Comparison of ENCODE assay signal across 8 cellular contexts in genomic region chrX:47191806-47192401, GRCh38. TPM values are rescaled to one million over a fixed set of nuclear protein-coding genes. Genes with fewer than 3 reads are reported as not detected.
DNase-seq lines count a peak whose midpoint lies in the region; TF ChIP-seq lines count a peak whose summit lies in the region.

No MANE protein-coding gene starts in this region.

- H3K9me3 ChIP-seq in HUES64 (ENCODE audit: insufficient read depth, low read depth, low read length), result no peaks in the 10 kb centered on the region
- H3K9me3 ChIP-seq in mesodermal cell (ENCODE audit: control insufficient read depth, low read length), result no peaks in the 10 kb centered on the region

- in situ Hi-C loops in astrocyte of the spinal cord (cut with HindIII; ENCODE audit: low sequenced_read_pairs), result no loop called here

- CTCF ChIA-PET in BJ (lab: Yijun Ruan, JAX), result interaction anchor here (1.0 to 4.0 kb wide), 2 partner anchors 193 to 331 kb away, joined by 3 to 26 read pairs; no protein-coding TSS in a partner anchor

- H3K4me1 ChIP-seq in HUES64 (ENCODE audit: insufficient read depth, low read length), result 0 out of 2 replicates have a peak, but pooled peaks cover 11% of the 10 kb centered on the region
- H3K4me1 ChIP-seq in mesodermal cell (ENCODE audit: control insufficient read depth, insufficient read depth, low read length, poor library complexity, severe bottlenecking), result peaks cover 7% of the 10 kb centered on the region

- no peak overlapping the region for H3K27ac ChIP-seq in HUES64 (ENCODE audit: low read depth, low read length)
- no peak overlapping the region for H3K27ac ChIP-seq in mesodermal cell (ENCODE audit: low read depth, low read length, severe bottlenecking)

- H3K9ac ChIP-seq in HUES64 (ENCODE audit: low read depth, low read length), result peak overlapping the region; percentile 31; the same call in 1 of the 2 replicates

- TF ChIP-seq CTCF in BJ (IDR thresholded peaks at IDR 0.05; ENCODE audit: insufficient read depth, low read depth, low read length) (no peak), astrocyte of the spinal cord (IDR thresholded peaks at IDR 0.05; ENCODE audit: low read depth, low read length) (no peak)

- peak overlapping the region; percentile 56 for H3K4me3 ChIP-seq in BJ (ENCODE audit: low read depth, low read length)
- H3K4me3 ChIP-seq in HUES64 (ENCODE audit: low read length), result peak overlapping the region; percentile 78
- H3K4me3 ChIP-seq in astrocyte of the spinal cord (ENCODE audit: low read depth, low read length), result peak overlapping the region; percentile 60
- peak overlapping the region; percentile 54 for H3K4me3 ChIP-seq in mesodermal cell (ENCODE audit: extremely low read depth, insufficient read depth, low read length, poor library complexity, severe bottlenecking)

- POLR2A ChIA-PET in BJ (lab: Charles Lee), result no interaction called here

- H3K27me3 ChIP-seq in BJ (ENCODE audit: control insufficient read depth, insufficient read depth, low read length), result no peaks in the 10 kb centered on the region
- peaks cover 6% of the 10 kb centered on the region; the same call in 1 of the 2 replicates for H3K27me3 ChIP-seq in HUES64 (ENCODE audit: insufficient read depth, low read length)

- WGBS in HUES64, result 55% methylated on average over 15 of the region's 16 CpGs
- WGBS in mesodermal cell (ENCODE audit: insufficient coverage in 2 of 2), 2 experiments, result 10 to 61% methylated on average over 2 to 8 of the region's 16 CpGs

- no peak for DNase-seq in BJ (ENCODE audit: low read depth)
- DNase-seq in astrocyte of the spinal cord (ENCODE audit: low read depth, low spot score), result no peak
- DNase-seq in COR-L47 (lab: John Stamatoyannopoulos, UW), result no peak
- DNase-seq in stimulated activated CD4-positive, alpha-beta T cell treated with anti-CD3 and anti-CD28 coated beads, Interleukin-12 subunit alpha, Interleukin-12 subunit beta, amount 100 ng/mL, for 4 hours, result no peak
- no peak for DNase-seq in NCI-H748 treated with DMSO at 0.1 percent for 48 hours (lab: John Stamatoyannopoulos, UW)
- no peak for DNase-seq in globus pallidus (ENCODE audit: low spot score)

- H3K36me3 ChIP-seq in BJ (ENCODE audit: control insufficient read depth, insufficient read depth, low read length) (no peaks in the 10 kb centered on the region), HUES64 (ENCODE audit: insufficient read depth, low read length) (peaks cover 18% of the 10 kb centered on the region), mesodermal cell (ENCODE audit: control insufficient read depth, insufficient read depth, low read length) (peaks cover 8% of the 10 kb centered on the region)

RNA-seq across cellular contexts. Expression of gene UBA1, which starts 1.7 kb away (rescaled TPM):
- 185 and 296 TPM in 2 replicates for polyA plus RNA-seq in BJ (2011; rRNA removed)
- 187 and 262 TPM in 2 replicates for polyA minus RNA-seq in BJ (2011; rRNA and poly(A)+ RNA removed)
- 178 TPM for polyA plus RNA-seq in HUES64 (2013, experiment 1 of 2)
- polyA plus RNA-seq in HUES64 (2013, experiment 2 of 2), result 197 TPM
- 247 TPM for polyA plus RNA-seq in mesodermal cell (2013, experiment 1 of 2)
- 210 TPM for polyA plus RNA-seq in mesodermal cell (2013, experiment 2 of 2)

RNA-seq across cellular contexts. Expression of gene CDK16, which starts 26.6 kb away (rescaled TPM):
- polyA plus RNA-seq in BJ (2011; rRNA removed), result 109 and 167 TPM in 2 replicates
- 118 and 152 TPM in 2 replicates for polyA minus RNA-seq in BJ (2011; rRNA and poly(A)+ RNA removed)
- 77.0 TPM for polyA plus RNA-seq in HUES64 (2013, experiment 1 of 2)
- polyA plus RNA-seq in HUES64 (2013, experiment 2 of 2), result 92.2 TPM
- polyA plus RNA-seq in mesodermal cell (2013, experiment 1 of 2), result 145 TPM
- polyA plus RNA-seq in mesodermal cell (2013, experiment 2 of 2), result 121 TPM

RNA-seq across cellular contexts. Expression of gene USP11, which starts 40.9 kb away (rescaled TPM):
- 21.7 and 39.9 TPM in 2 replicates for polyA plus RNA-seq in BJ (2011; rRNA removed)
- polyA minus RNA-seq in BJ (2011; rRNA and poly(A)+ RNA removed), result 58.8 and 59.4 TPM in 2 replicates
- polyA plus RNA-seq in HUES64 (2013, experiment 1 of 2), result 51.5 TPM
- polyA plus RNA-seq in HUES64 (2013, experiment 2 of 2), result 59.5 TPM
- 90.5 TPM for polyA plus RNA-seq in mesodermal cell (2013, experiment 1 of 2)
- polyA plus RNA-seq in mesodermal cell (2013, experiment 2 of 2), result 83.1 TPM

RNA-seq across cellular contexts. Expression of gene RBM10, which starts 46.9 kb away (rescaled TPM):
- polyA plus RNA-seq in BJ (2011; rRNA removed), result 16.9 and 30.9 TPM in 2 replicates
- polyA minus RNA-seq in BJ (2011; rRNA and poly(A)+ RNA removed), result 25.9 and 28.1 TPM in 2 replicates
- 48.7 TPM for polyA plus RNA-seq in HUES64 (2013, experiment 1 of 2)
- polyA plus RNA-seq in HUES64 (2013, experiment 2 of 2), result 48.4 TPM
- polyA plus RNA-seq in mesodermal cell (2013, experiment 1 of 2), result 54.0 TPM
- polyA plus RNA-seq in mesodermal cell (2013, experiment 2 of 2), result 44.6 TPM

RNA-seq across cellular contexts. Expression of gene NDUFB11, which starts 47.4 kb away (rescaled TPM):
- polyA plus RNA-seq in BJ (2011; rRNA removed), result 46.8 and 57.1 TPM in 2 replicates
- 39.9 and 83.6 TPM in 2 replicates for polyA minus RNA-seq in BJ (2011; rRNA and poly(A)+ RNA removed)
- 89.2 TPM for polyA plus RNA-seq in HUES64 (2013, experiment 1 of 2)
- polyA plus RNA-seq in HUES64 (2013, experiment 2 of 2), result 90.6 TPM
- polyA plus RNA-seq in mesodermal cell (2013, experiment 1 of 2), result 106 TPM
- polyA plus RNA-seq in mesodermal cell (2013, experiment 2 of 2), result 92.0 TPM
